ENCODE assay signal across 19 cellular contexts in the genomic region with DNA sequence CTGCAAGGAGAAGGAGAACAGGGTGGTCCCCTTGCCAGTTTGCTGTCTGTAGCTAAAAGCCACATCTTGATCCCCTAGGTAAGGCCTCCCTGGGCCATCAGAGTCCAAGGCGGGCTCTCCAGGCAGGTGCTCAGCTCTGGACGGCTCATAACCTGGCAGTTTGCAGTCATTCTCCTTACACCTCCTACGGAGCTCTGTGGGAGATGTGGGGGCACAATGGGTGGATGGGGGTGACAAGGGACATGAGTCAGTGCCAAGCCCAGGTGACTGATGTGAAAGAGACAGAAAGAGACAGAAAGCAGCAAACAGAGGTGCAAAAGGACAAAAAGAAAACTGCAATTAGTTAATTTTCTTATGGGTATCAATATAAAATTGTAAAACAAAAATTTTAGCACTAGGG.
"Had no signal": no experiment of that assay in that cellular context is flagged by ENCODE, and none has a peak within 500 bp of the region (broad histone marks: within the 10 kb centered on the region; RNA-seq: fewer than 3 reads in every experiment).

No MANE protein-coding gene starts in this region.

- H3K27ac ChIP-seq: HL-60, RWPE1 had no signal

- DNase-seq: MV-4-11, NCI-H1048, NCI-H1105, NCI-H1417, NCI-H1436 treated with DMSO at 0.1 percent for 48 hours, NCI-H1694, NCI-H187 treated with DMSO at 0.1 percent for 48 hours, NCI-H2029 treated with DMSO at 0.1 percent for 48 hours, NCI-H2107, NCI-H226, NCI-H446, NCI-H510A, NCI-H524 treated with DMSO at 0.1 percent for 48 hours, NCI-H69, NCI-H774, SHP77 had no signal

- H3K4me3 ChIP-seq: K562 had no signal
